Comparison of ENCODE assay signal across 34 cellular contexts in the genomic region with DNA sequence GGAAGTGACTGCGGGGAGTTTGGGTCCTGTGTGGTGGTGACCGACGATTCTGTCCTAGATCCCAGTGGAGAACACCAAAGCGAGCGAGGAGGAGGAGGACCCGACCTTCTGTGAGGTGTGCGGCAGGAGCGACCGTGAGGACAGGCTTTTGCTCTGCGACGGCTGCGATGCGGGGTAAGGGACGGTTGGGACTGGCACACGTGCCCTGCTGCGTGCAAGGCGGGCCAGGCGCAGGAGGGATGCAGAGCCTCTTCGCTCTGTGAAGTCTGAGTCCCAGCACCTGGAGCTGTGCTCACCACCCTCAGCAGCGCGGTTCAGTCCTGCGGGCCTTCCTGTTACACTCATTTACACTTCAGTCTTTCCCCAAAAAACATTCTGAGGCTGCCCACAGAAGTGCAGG. TPM values are rescaled to one million over a fixed set of nuclear protein-coding genes. Genes with fewer than 3 reads are reported as not detected.
"Had no signal": no experiment of that assay in that cellular context is flagged by ENCODE, and none has a peak within 500 bp of the region (broad histone marks: within the 10 kb centered on the region; RNA-seq: fewer than 3 reads in every experiment).

No MANE protein-coding gene starts in this region.

- H3K4me1 Mint-ChIP-seq: mesothelial cell of epicardium had no signal

- ATAC-seq: activated T-helper 17 cell treated with anti-CD3 and anti-CD28 coated beads, Interleukin-2, amount 50 U/mL, for 72 hours; esophagus mucosa; heart left ventricle; left colon; pancreas; psoas muscle had no signal

- H3K27me3 Mint-ChIP-seq: activated T-helper 17 cell treated with anti-CD3 and anti-CD28 coated beads, Interleukin-2, amount 50 U/mL, for 72 hours; naive B cell had no signal

- H3K4me3 Mint-ChIP-seq: activated T-helper 17 cell treated with anti-CD3 and anti-CD28 coated beads, Interleukin-2, amount 50 U/mL, for 72 hours; immature natural killer cell; mesothelial cell of epicardium had no signal

- DNase-seq: activated CD4-positive, alpha-beta T cell treated with anti-CD3 and anti-CD28 coated beads for 4 hours; activated CD4-positive, alpha-beta T cell treated with anti-CD3 and anti-CD28 coated beads, Interleukin-2, amount 50 U/mL, for 4 hours; activated CD8-positive, alpha-beta memory T cell treated with anti-CD3 and anti-CD28 coated beads, Interleukin-2, amount 50 U/mL, for 4 hours; activated gamma-delta T cell treated with Interleukin-2 at 50 U/mL for 16 hours; activated naive CD4-positive, alpha-beta T cell treated with anti-CD3 and anti-CD28 coated beads, Interleukin-2, amount 50 U/mL, for 16 hours; activated T-cell treated with anti-CD3 and anti-CD28 coated beads, Interleukin-2, amount 50 U/mL, for 1 hour; amygdala; caudate nucleus; foreskin fibroblast; heart left ventricle; hypothalamus; immature natural killer cell; kidney; left colon; naive B cell; nucleus accumbens; pancreas; psoas muscle; stimulated activated CD4-positive, alpha-beta T cell treated with anti-CD3 and anti-CD28 coated beads, Interleukin-1b, Interleukin-23, amount 100 ng/mL, for 48 hours; stimulated activated CD4-positive, alpha-beta T cell treated with anti-CD3 and anti-CD28 coated beads, Interleukin-4, amount 100 ng/mL, for 4 hours; stimulated activated CD8-positive, alpha-beta memory T cell treated with anti-CD3 and anti-CD28 coated beads, Interleukin-4, amount 100 ng/mL, for 48 hours; stimulated activated naive CD4-positive, alpha-beta T cell; T-helper 9 cell; testis; transverse colon; uterus had no signal

- H3K27ac Mint-ChIP-seq: activated T-helper 17 cell treated with anti-CD3 and anti-CD28 coated beads, Interleukin-2, amount 50 U/mL, for 72 hours; immature natural killer cell; mesothelial cell of epicardium had no signal

- H3K9me3 Mint-ChIP-seq: activated T-helper 17 cell treated with anti-CD3 and anti-CD28 coated beads, Interleukin-2, amount 50 U/mL, for 72 hours; mesothelial cell of epicardium; naive B cell had no signal

RNA-seq across cellular contexts. Expression of gene LMNTD2, which starts 32.0 kb away (rescaled TPM):
- total RNA-seq: smooth muscle cell had no signal

RNA-seq across cellular contexts. Expression of gene CDHR5, which starts 32.3 kb away (rescaled TPM):
- total RNA-seq: activated CD8-positive, alpha-beta memory T cell treated with anti-CD3 and anti-CD28 coated beads for 36 hours; activated T-helper 17 cell treated with anti-CD3 and anti-CD28 coated beads, Interleukin-2, amount 50 U/mL, for 72 hours; chondrocyte; esophagus mucosa; heart left ventricle; smooth muscle cell; T-helper 1 cell treated with Interleukin-12 subunit alpha and Interleukin-12 subunit beta and Interleukin-4 antibody, amounts not matched to agents 30 ng/mL and 1 ng/mL, for 36 hours had no signal
- polyA plus RNA-seq: immature natural killer cell, neural cell, smooth muscle cell had no signal
